ENCODE assay signal across 1 cellular context in the genomic region with DNA sequence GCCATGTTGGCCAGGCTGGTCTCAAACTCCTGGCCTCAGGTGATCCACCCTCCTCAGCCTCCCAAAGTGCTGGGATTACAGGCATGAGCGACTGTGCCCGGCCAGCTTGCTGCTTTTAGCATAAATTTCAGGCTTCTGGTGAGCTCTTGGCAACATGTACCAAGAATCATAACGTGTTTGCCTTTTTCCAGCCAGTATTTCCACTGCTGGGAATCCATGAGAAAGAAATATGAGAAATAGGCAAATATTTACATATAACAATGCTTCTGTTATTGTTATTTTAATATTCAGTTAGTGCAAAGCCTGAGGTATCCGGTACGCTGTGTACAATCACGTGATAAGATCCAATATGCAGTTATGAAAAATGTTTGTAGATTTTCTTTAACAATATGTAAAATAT.
TF ChIP-seq lines count a peak whose summit lies in the region.

No MANE protein-coding gene starts in this region.

TF ChIP-seq in GM23338, 12 proteins besides CTCF, POLR2A, EP300 and RAD21 (continued from another document):
- no peak for TF ChIP-seq POLR2AphosphoS5 (IDR thresholded peaks at IDR 0.05; ENCODE audit: low read depth)
- TF ChIP-seq, protein P1, sequence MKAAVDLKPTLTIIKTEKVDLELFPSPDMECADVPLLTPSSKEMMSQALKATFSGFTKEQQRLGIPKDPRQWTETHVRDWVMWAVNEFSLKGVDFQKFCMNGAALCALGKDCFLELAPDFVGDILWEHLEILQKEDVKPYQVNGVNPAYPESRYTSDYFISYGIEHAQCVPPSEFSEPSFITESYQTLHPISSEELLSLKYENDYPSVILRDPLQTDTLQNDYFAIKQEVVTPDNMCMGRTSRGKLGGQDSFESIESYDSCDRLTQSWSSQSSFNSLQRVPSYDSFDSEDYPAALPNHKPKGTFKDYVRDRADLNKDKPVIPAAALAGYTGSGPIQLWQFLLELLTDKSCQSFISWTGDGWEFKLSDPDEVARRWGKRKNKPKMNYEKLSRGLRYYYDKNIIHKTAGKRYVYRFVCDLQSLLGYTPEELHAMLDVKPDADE (IDR thresholded peaks at IDR 0.05) = no peak
- no peak for TF ChIP-seq EZH2 (IDR thresholded peaks at IDR 0.05; ENCODE audit: low read depth, unreplicated experiment)
- TF ChIP-seq JUNB (IDR thresholded peaks at IDR 0.05; ENCODE audit: unreplicated experiment) = no peak
TF ChIP-seq in GM23338: peak in this region for 0.
